1 cellular context compared by ENCODE assay signal in the genomic region with DNA sequence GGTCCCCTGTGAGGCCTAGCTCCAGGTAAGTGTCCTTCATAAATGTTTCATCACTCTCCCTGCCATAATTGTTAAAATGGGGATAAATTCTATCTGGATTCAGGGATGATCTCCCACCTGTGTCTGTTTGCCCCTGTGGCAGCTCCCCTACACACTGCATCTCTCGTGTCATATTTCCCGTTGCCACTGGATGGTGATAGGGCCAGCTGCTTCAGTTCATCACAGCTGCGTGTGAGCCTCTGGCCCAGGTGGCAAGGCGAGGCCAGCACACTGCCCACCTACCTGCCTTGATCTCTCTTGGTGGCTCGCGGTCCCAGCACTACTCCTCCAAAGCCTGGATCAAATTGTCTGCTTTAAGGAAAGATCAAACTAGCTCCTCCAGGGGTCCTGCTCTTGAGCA.
TF ChIP-seq lines count a peak whose summit lies in the region.

No MANE protein-coding gene starts in this region.

TF ChIP-seq in GM23338, 12 proteins besides CTCF, POLR2A, EP300 and RAD21 (continued from another document):
- TF ChIP-seq, protein P1, sequence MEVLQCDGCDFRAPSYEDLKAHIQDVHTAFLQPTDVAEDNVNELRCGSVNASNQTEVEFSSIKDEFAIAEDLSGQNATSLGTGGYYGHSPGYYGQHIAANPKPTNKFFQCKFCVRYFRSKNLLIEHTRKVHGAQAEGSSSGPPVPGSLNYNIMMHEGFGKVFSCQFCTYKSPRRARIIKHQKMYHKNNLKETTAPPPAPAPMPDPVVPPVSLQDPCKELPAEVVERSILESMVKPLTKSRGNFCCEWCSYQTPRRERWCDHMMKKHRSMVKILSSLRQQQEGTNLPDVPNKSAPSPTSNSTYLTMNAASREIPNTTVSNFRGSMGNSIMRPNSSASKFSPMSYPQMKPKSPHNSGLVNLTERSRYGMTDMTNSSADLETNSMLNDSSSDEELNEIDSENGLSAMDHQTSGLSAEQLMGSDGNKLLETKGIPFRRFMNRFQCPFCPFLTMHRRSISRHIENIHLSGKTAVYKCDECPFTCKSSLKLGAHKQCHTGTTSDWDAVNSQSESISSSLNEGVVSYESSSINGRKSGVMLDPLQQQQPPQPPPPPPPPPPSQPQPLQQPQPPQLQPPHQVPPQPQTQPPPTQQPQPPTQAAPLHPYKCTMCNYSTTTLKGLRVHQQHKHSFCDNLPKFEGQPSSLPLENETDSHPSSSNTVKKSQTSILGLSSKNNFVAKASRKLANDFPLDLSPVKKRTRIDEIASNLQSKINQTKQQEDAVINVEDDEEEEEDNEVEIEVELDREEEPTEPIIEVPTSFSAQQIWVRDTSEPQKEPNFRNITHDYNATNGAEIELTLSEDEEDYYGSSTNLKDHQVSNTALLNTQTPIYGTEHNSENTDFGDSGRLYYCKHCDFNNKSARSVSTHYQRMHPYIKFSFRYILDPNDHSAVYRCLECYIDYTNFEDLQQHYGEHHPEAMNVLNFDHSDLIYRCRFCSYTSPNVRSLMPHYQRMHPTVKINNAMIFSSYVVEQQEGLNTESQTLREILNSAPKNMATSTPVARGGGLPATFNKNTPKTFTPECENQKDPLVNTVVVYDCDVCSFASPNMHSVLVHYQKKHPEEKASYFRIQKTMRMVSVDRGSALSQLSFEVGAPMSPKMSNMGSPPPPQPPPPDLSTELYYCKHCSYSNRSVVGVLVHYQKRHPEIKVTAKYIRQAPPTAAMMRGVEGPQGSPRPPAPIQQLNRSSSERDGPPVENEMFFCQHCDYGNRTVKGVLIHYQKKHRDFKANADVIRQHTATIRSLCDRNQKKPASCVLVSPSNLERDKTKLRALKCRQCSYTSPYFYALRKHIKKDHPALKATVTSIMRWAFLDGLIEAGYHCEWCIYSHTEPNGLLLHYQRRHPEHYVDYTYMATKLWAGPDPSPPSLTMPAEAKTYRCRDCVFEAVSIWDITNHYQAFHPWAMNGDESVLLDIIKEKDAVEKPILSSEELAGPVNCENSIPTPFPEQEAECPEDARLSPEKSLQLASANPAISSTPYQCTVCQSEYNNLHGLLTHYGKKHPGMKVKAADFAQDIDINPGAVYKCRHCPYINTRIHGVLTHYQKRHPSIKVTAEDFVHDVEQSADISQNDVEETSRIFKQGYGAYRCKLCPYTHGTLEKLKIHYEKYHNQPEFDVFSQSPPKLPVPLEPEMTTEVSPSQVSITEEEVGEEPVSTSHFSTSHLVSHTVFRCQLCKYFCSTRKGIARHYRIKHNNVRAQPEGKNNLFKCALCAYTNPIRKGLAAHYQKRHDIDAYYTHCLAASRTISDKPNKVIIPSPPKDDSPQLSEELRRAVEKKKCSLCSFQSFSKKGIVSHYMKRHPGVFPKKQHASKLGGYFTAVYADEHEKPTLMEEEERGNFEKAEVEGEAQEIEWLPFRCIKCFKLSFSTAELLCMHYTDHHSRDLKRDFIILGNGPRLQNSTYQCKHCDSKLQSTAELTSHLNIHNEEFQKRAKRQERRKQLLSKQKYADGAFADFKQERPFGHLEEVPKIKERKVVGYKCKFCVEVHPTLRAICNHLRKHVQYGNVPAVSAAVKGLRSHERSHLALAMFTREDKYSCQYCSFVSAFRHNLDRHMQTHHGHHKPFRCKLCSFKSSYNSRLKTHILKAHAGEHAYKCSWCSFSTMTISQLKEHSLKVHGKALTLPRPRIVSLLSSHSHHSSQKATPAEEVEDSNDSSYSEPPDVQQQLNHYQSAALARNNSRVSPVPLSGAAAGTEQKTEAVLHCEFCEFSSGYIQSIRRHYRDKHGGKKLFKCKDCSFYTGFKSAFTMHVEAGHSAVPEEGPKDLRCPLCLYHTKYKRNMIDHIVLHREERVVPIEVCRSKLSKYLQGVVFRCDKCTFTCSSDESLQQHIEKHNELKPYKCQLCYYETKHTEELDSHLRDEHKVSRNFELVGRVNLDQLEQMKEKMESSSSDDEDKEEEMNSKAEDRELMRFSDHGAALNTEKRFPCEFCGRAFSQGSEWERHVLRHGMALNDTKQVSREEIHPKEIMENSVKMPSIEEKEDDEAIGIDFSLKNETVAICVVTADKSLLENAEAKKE (CRISPR knock-in tag; IDR thresholded peaks at IDR 0.05) = no peak
- TF ChIP-seq EZH2 (IDR thresholded peaks at IDR 0.05; ENCODE audit: low read depth, unreplicated experiment) (no peak), ZNF114 (CRISPR knock-in tag; IDR thresholded peaks at IDR 0.05) (no peak)
